In the genomic region with DNA sequence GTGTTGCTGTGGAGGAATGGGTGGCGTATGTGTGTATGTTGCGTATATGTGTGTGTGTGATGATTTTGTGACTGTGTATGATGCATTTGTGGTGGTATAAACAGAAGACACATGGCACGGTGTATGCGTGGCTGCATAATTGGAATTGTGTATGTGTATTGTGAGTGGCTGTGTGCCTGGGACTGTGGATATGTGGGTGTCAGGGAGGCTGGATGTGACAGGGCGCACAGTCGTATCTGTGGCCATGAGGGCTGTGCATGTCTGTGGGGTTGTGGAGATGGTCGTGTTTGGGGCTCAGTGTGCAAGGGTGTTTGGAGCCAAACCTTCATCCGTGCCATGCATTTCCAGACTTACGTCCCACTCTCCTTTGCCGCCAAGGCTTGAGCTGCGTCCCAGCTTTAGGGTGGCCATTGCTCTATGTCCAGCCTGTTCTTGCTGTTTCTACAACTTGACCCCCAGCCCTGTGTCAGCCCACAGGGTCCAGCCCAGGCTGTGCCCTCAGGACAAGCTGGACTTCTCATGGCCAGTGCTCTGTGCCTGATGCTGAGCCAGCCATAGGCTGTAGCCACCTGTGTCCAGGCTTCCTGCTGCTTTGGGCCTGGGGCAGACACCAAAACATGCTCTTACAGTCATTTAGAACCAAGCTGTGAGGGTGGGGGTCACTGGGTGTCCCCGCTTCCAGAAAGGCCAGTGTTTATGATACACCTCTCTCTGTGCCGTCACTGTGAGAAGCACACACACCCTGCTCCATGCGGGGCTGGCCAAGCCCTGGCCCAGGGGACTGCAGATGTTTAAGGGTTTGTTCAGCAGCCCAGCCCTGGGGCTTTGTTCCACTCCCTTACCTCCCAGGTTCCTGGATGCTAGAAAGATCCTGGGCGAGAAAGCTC, we compare ENCODE assay signal across 1 cellular context.
TF ChIP-seq lines count a peak whose summit lies in the region.

No MANE protein-coding gene starts in this region.

TF ChIP-seq in H1, 55 proteins besides CTCF, POLR2A, EP300 and RAD21 (continued from another document):
- TF ChIP-seq CEBPB (IDR thresholded peaks at IDR 0.05; ENCODE audit: low read depth, low read length) (no peak), SIN3A (conservative IDR thresholded peaks at IDR 0.05 in 1 of 2, IDR thresholded peaks at IDR 0.05 in 1 of 2; ENCODE audit: low read depth in 1 of 2, low read length in 2 of 2) (no peak), PHF8 (conservative IDR thresholded peaks at IDR 0.05; ENCODE audit: low read depth, low read length) (no peak), EZH2 (IDR thresholded peaks at IDR 0.05; ENCODE audit: low read depth, low read length, severe bottlenecking) (no peak), POLR2AphosphoS5 (IDR thresholded peaks at IDR 0.05; ENCODE audit: low read depth, low read length) (no peak), BCL11A (IDR thresholded peaks at IDR 0.05; ENCODE audit: low read depth in 2 of 2, low read length in 2 of 2) (no peak), RBBP5 (IDR thresholded peaks at IDR 0.05; ENCODE audit: borderline replicate concordance, low read depth, low read length) (no peak), JUND (IDR thresholded peaks at IDR 0.05; ENCODE audit: low read length) (no peak), SP2 (IDR thresholded peaks at IDR 0.05; ENCODE audit: low read length) (no peak), RXRA (IDR thresholded peaks at IDR 0.05; ENCODE audit: insufficient read depth, low read depth, low read length) (no peak), CTBP2 (IDR thresholded peaks at IDR 0.05; ENCODE audit: borderline replicate concordance, insufficient read depth, insufficient read length, low read length) (no peak)
- TF ChIP-seq, protein P1, sequence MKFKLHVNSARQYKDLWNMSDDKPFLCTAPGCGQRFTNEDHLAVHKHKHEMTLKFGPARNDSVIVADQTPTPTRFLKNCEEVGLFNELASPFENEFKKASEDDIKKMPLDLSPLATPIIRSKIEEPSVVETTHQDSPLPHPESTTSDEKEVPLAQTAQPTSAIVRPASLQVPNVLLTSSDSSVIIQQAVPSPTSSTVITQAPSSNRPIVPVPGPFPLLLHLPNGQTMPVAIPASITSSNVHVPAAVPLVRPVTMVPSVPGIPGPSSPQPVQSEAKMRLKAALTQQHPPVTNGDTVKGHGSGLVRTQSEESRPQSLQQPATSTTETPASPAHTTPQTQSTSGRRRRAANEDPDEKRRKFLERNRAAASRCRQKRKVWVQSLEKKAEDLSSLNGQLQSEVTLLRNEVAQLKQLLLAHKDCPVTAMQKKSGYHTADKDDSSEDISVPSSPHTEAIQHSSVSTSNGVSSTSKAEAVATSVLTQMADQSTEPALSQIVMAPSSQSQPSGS (IDR thresholded peaks at IDR 0.05; ENCODE audit: low read length) = no peak
- TF ChIP-seq, protein P2, sequence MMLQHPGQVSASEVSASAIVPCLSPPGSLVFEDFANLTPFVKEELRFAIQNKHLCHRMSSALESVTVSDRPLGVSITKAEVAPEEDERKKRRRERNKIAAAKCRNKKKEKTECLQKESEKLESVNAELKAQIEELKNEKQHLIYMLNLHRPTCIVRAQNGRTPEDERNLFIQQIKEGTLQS (IDR thresholded peaks at IDR 0.05; ENCODE audit: insufficient read depth, low read depth, low read length) = no peak
